In genomic region chr14:23644919-23645336, GRCh38 we compare ENCODE assay signal across 16 cellular contexts. TPM values are rescaled to one million over a fixed set of nuclear protein-coding genes. Genes with fewer than 3 reads are reported as not detected.
DNase-seq lines count a peak whose midpoint lies in the region; ATAC-seq, FAIRE-seq and TF ChIP-seq lines count a peak whose summit lies in the region.
"Had no signal": no experiment of that assay in that cellular context is flagged by ENCODE, and none has a peak within 500 bp of the region (broad histone marks: within the 10 kb centered on the region; RNA-seq: fewer than 3 reads in every experiment).

No MANE protein-coding gene starts in this region.

- TF ChIP-seq CTCF in Caco-2 (IDR thresholded peaks at IDR 0.05; ENCODE audit: insufficient read depth in 1 of 2, low read depth in 1 of 2, low read length in 1 of 2, severe bottlenecking in 1 of 2, unreplicated experiment in 1 of 2) (no peak), H1 (IDR thresholded peaks at IDR 0.05; ENCODE audit: control extremely low read depth in 1 of 3, insufficient read depth in 1 of 3, low read depth in 1 of 3, low read length in 3 of 3) (no peak), transverse colon (IDR thresholded peaks at IDR 0.05) (no peak)

- TF ChIP-seq EP300 in H1 (IDR thresholded peaks at IDR 0.05; ENCODE audit: borderline replicate concordance in 1 of 2, low read depth in 2 of 2, low read length in 2 of 2) = no peak
- TF ChIP-seq EP300 in transverse colon (IDR thresholded peaks at IDR 0.05; ENCODE audit: low read depth) = no peak

- TF ChIP-seq POLR2A in H1 (IDR thresholded peaks at IDR 0.05; ENCODE audit: control extremely low read depth in 1 of 2, low read depth in 2 of 2, low read length in 2 of 2) (no peak), transverse colon (IDR thresholded peaks at IDR 0.05) (no peak)

- BruUV-seq in Caco-2 (replicated peaks; lab: Mats Ljungman, UMichigan) = TSS peak; percentile 61

- no peaks in the 10 kb centered on the region for H3K4me1 Mint-ChIP-seq in Caco-2 (ENCODE audit: low read depth, unreplicated experiment)
- H3K4me1 Mint-ChIP-seq in natural killer cell treated with Interleukin-12 subunit alpha and Interleukin-12 subunit beta and Interleukin-15 and Interleukin-18, amount 100 ng/mL, for 72 hours (ENCODE audit: low read depth in 2 of 2) = peaks cover 11 to 13% of the 10 kb centered on the region in 2 donors
- H3K4me1 Mint-ChIP-seq: CD4-positive, alpha-beta memory T cell had no signal

- H3K9me3 Mint-ChIP-seq in Caco-2 (ENCODE audit: unreplicated experiment) = no peaks in the 10 kb centered on the region
- H3K9me3 Mint-ChIP-seq in natural killer cell treated with Interleukin-12 subunit alpha and Interleukin-12 subunit beta and Interleukin-15 and Interleukin-18, amount 100 ng/mL, for 72 hours = no peaks in the 10 kb centered on the region
- H3K9me3 Mint-ChIP-seq: CD4-positive, alpha-beta memory T cell had no signal

- H3K4me2 ChIP-seq in H1 (ENCODE audit: insufficient read depth in 1 of 2, low read depth in 2 of 2, low read length in 2 of 2) = no peak overlapping the region

- H3K23me2 ChIP-seq in H1 (ENCODE audit: low read depth, low read length) = peaks cover 1% of the 10 kb centered on the region; the same call in 1 of the 2 replicates

- H3K4me3 Mint-ChIP-seq in Caco-2 (ENCODE audit: unreplicated experiment) = no peak overlapping the region
- H3K4me3 Mint-ChIP-seq in natural killer cell treated with Interleukin-12 subunit alpha and Interleukin-12 subunit beta and Interleukin-15 and Interleukin-18, amount 100 ng/mL, for 72 hours = no peak overlapping the region
- H3K4me3 Mint-ChIP-seq: CD4-positive, alpha-beta memory T cell had no signal

- no peaks in the 10 kb centered on the region; the same call in 1 of the 2 replicates for H3K27me3 ChIP-seq in Caco-2 (replicated peaks; ENCODE audit: control insufficient read depth, insufficient read depth, low read length)
- peaks cover 0 to 3% (median 0%) of the 10 kb centered on the region in 4 experiments; a peak in 2 of 7 replicates for H3K27me3 ChIP-seq in H1 (replicated peaks in 1 of 4; ENCODE audit: control insufficient read depth in 3 of 4, extremely low read depth in 1 of 4, insufficient read depth in 3 of 4, low read length in 3 of 4)
- H3K27me3 ChIP-seq in transverse colon = no peaks in the 10 kb centered on the region

- no peak for ATAC-seq in natural killer cell treated with Interleukin-12 subunit alpha and Interleukin-12 subunit beta and Interleukin-15 and Interleukin-18, amount 100 ng/mL, for 72 hours

- H2BK12ac ChIP-seq in H1 (ENCODE audit: low read depth, low read length) = peak overlapping the region; percentile 41; the same call in 1 of the 2 replicates

- H3K4me1 ChIP-seq in Caco-2 = no peaks in the 10 kb centered on the region
- H3K4me1 ChIP-seq in H1 (replicated peaks in 1 of 4; ENCODE audit: control insufficient read depth in 3 of 4, insufficient read depth in 4 of 4, low read length in 3 of 4) = peaks cover 2 to 6% (median 2%) of the 10 kb centered on the region in 4 experiments; a peak in 5 of 7 replicates
- peaks cover 0 to 15% (median 10%) of the 10 kb centered on the region in 4 donors for H3K4me1 ChIP-seq in transverse colon

- DNase-seq in Caco-2 (no peak), HT1080 (ENCODE audit: low read depth) (peak; percentile 52), H1 (ENCODE audit: low read depth in 1 of 2, low spot score in 2 of 2) (no peak), transverse colon (no peak), SHP77 (lab: John Stamatoyannopoulos, UW) (no peak)
- DNase-seq in natural killer cell treated with Interleukin-12 subunit alpha and Interleukin-12 subunit beta and Interleukin-15 and Interleukin-18, amount 100 ng/mL, for 72 hours (ENCODE audit: low spot score) = no peak
- DNase-seq: C1 segment of cervical spinal cord; CD4-positive, alpha-beta memory T cell; COR-L47; DMS153; DND-41; GOT3; H7; HCEC 1CT had no signal

- no peak overlapping the region for H3K18ac ChIP-seq in H1 (ENCODE audit: extremely low read depth, low read length)

- no peak overlapping the region for H2BK15ac ChIP-seq in H1 (ENCODE audit: low read length)

- H4K91ac ChIP-seq in H1 (replicated peaks; ENCODE audit: insufficient read length, low read length) = no peak overlapping the region

- peaks cover 3% of the 10 kb centered on the region for H3K27me3 Mint-ChIP-seq in Caco-2 (ENCODE audit: insufficient read depth, unreplicated experiment)
- H3K27me3 Mint-ChIP-seq in natural killer cell treated with Interleukin-12 subunit alpha and Interleukin-12 subunit beta and Interleukin-15 and Interleukin-18, amount 100 ng/mL, for 72 hours = no peaks in the 10 kb centered on the region

- no peaks in the 10 kb centered on the region for H3K79me1 ChIP-seq in H1 (ENCODE audit: low read depth, low read length)

- no peak for FAIRE-seq in H1 (lab: Jason Lieb, UNC)
- FAIRE-seq: G401.6, GM12892 had no signal

- H3K4me3 ChIP-seq in Caco-2 (ENCODE audit: low read depth, low read length) (no peak overlapping the region), H1 (ENCODE audit: extremely low read depth in 1 of 4, insufficient read depth in 2 of 4, low read depth in 3 of 4, low read length in 4 of 4) (no peak overlapping the region), transverse colon (no peak overlapping the region)

- no peak overlapping the region for H3K56ac ChIP-seq in H1 (replicated peaks; ENCODE audit: insufficient read length, low read depth, low read length)

- in situ Hi-C loops in transverse colon (cut with MboI; ENCODE audit: low pct_ligation_motif_present in 1 of 4, low pct_unique_long_range_greater_than_20kb in 1 of 4, low sequenced_read_pairs in 3 of 4) = loop anchor here in 3 of 4 donors (25.0 kb wide), 2 partner anchors 267 to 292 kb away; no protein-coding TSS in a partner anchor

- no peak overlapping the region for H3K23ac ChIP-seq in H1 (ENCODE audit: insufficient read length)

- H3K4ac ChIP-seq in H1 (replicated peaks; ENCODE audit: insufficient read length, low read depth, low read length) = no peak overlapping the region

- no peaks in the 10 kb centered on the region for H3K79me2 ChIP-seq in H1 (ENCODE audit: control insufficient read depth in 1 of 2, insufficient read depth in 2 of 2, low read length in 2 of 2)

- H2AK5ac ChIP-seq in H1 (ENCODE audit: low read depth, low read length) = no peak overlapping the region

- H4K20me1 ChIP-seq in H1 (replicated peaks in 1 of 2; ENCODE audit: control insufficient read depth in 1 of 2, insufficient read depth in 2 of 2, low read length in 2 of 2) = no peaks in the 10 kb centered on the region

- no peak overlapping the region for H2BK120ac ChIP-seq in H1 (replicated peaks; ENCODE audit: low read depth, low read length)

- intact Hi-C loops in Caco-2 (cut with micrococcal nuclease; ENCODE audit: unreplicated experiment) (no loop called here), transverse colon (cut with DNase I; ENCODE audit: low total_unique reads) (no loop called here)

- H4K8ac ChIP-seq in H1 (ENCODE audit: extremely low read depth, insufficient read depth, low read length) = no peak overlapping the region

- POLR2A ChIA-PET in Caco-2 (lab: Charles Lee) = no interaction called here
- POLR2A ChIA-PET in H1 (lab: Charles Lee; ENCODE audit: partially characterized antibody) = interaction anchor here (0.7 kb wide), 1 partner anchor 62 kb away, joined by 4 read pairs; no protein-coding TSS in a partner anchor

- no peak overlapping the region for H2BK5ac ChIP-seq in H1 (ENCODE audit: low read depth, low read length)

- no peak overlapping the region for H4K5ac ChIP-seq in H1 (ENCODE audit: insufficient read length, low read depth, low read length)

- no peak overlapping the region for H3K27ac ChIP-seq in H1 (ENCODE audit: low read depth, low read length)
- no peak overlapping the region for H3K27ac ChIP-seq in transverse colon

- H3K9me3 ChIP-seq in Caco-2 (no peaks in the 10 kb centered on the region), H1 (ENCODE audit: insufficient read depth in 2 of 2, low read depth in 1 of 2, low read length in 1 of 2) (peaks cover 4 to 5% of the 10 kb centered on the region in 2 experiments; a peak in 1 of 4 replicates), transverse colon (no peaks in the 10 kb centered on the region)

- H2BK20ac ChIP-seq in H1 (ENCODE audit: low read length) = no peak overlapping the region

- no peak overlapping the region for H3K27ac Mint-ChIP-seq in Caco-2 (ENCODE audit: unreplicated experiment)
- no peak overlapping the region for H3K27ac Mint-ChIP-seq in natural killer cell treated with Interleukin-12 subunit alpha and Interleukin-12 subunit beta and Interleukin-15 and Interleukin-18, amount 100 ng/mL, for 72 hours
- H3K27ac Mint-ChIP-seq: CD4-positive, alpha-beta memory T cell had no signal

- no peak overlapping the region for H2AFZ ChIP-seq in H1 (ENCODE audit: low read length)

- H3K36me3 Mint-ChIP-seq in Caco-2 (ENCODE audit: insufficient read depth, unreplicated experiment) = no peaks in the 10 kb centered on the region
- no peaks in the 10 kb centered on the region for H3K36me3 Mint-ChIP-seq in natural killer cell treated with Interleukin-12 subunit alpha and Interleukin-12 subunit beta and Interleukin-15 and Interleukin-18, amount 100 ng/mL, for 72 hours
- H3K36me3 Mint-ChIP-seq: CD4-positive, alpha-beta memory T cell had no signal

- CTCF ChIA-PET in Caco-2 (lab: Charles Lee) (no interaction called here), H1 (lab: Charles Lee; ENCODE audit: partially characterized antibody) (interaction anchor here (0.8 to 3.4 kb wide), 6 partner anchors 10 to 621 kb away, joined by 3 to 43 read pairs (median 6); no protein-coding TSS in a partner anchor)

- no peak overlapping the region for H3K14ac ChIP-seq in H1 (ENCODE audit: insufficient read length)

- 82% methylated on average over 8 of the region's 8 CpGs; no CpG with 5 or more reads in 1 of the 2 experiments for WGBS in H1 (ENCODE audit: extremely low coverage in 1 of 2, insufficient coverage in 1 of 2, insufficient read length in 1 of 2, insufficient replicate concordance in 2 of 2, low coverage in 1 of 2, low lambda C conversion rate in 2 of 2, missing lambda C conversion rate in 1 of 2), 2 experiments
- WGBS in transverse colon (ENCODE audit: low coverage in 1 of 2), 2 donors = 86% methylated on average over 8 of the region's 8 CpGs; no CpG with 5 or more reads in 1 of the 2 donors

- H3K36me3 ChIP-seq in Caco-2 (ENCODE audit: control insufficient read depth, insufficient read depth, low read length) (no peaks in the 10 kb centered on the region), H1 (ENCODE audit: control insufficient read depth in 2 of 4, insufficient read depth in 4 of 4, low read length in 3 of 4) (no peaks in the 10 kb centered on the region), transverse colon (no peaks in the 10 kb centered on the region)

- H3K9ac ChIP-seq in H1 (replicated peaks in 1 of 4; ENCODE audit: extremely low read depth in 1 of 4, low read depth in 3 of 4, low read length in 3 of 4) = no peak overlapping the region

- TF ChIP-seq RAD21 in H1 (IDR thresholded peaks at IDR 0.05 in 1 of 2, conservative IDR thresholded peaks at IDR 0.05 in 1 of 2; ENCODE audit: low read depth in 2 of 2, low read length in 2 of 2) = no peak

RNA-seq across cellular contexts. Expression of gene DHRS2, which starts 8.8 kb away (rescaled TPM):
- total RNA-seq in Caco-2 (2022) (12.8 and 21.3 TPM in 2 replicates), transverse colon (not detected)
- 5,417 and 5,493 TPM in 2 replicates for total RNA-seq in HT1080 (2014; rRNA removed; shearing (Covaris generic))
- polyA plus RNA-seq in HT1080 (2015; cell fraction: cytosol; rRNA removed) = 2,744 and 2,821 TPM in 2 replicates
- 4,377 and 4,573 TPM in 2 replicates for polyA plus RNA-seq in HT1080 (2015; cell fraction: nucleus; rRNA removed)
- total RNA-seq in H1 (2021; fragmentation: NEBNext Ultra II Directional; extraction: Animal tissue kit (Norgen Biotek cat#: 25700)) = 0.44 and 1.1 TPM in 2 replicates
- 3.5 and 4.4 TPM in 2 replicates for polyA plus RNA-seq in H1 (2011; rRNA removed)
- polyA plus RNA-seq in H1 (2011; cell fraction: cytosol; rRNA removed) = 6.2 TPM
- 5.7 TPM for polyA plus RNA-seq in H1 (2011; cell fraction: nucleus; rRNA removed)
- 0.91 to 2.7 TPM (median 1.8 TPM) in 4 replicates for polyA plus RNA-seq in H1 (2012, experiment 1 of 2)
- 0.72 TPM for polyA plus RNA-seq in H1 (2012, experiment 2 of 2)
- polyA plus RNA-seq in H1 (2013, experiment 1 of 2) = 1.5 TPM
- 1.2 TPM for polyA plus RNA-seq in H1 (2013, experiment 2 of 2)
- 4.0 and 4.9 TPM in 2 replicates for polyA minus RNA-seq in H1 (2011; rRNA and poly(A)+ RNA removed)
- 0.81 TPM for polyA minus RNA-seq in H1 (2011; cell fraction: cytosol; rRNA and poly(A)+ RNA removed)
- polyA minus RNA-seq in H1 (2011; cell fraction: nucleus; rRNA and poly(A)+ RNA removed) = 7.5 TPM
- 1 to 10 TPM in 1 of 2 donors, under 1 TPM in 1; 0.57 to 1.5 TPM for total RNA-seq in natural killer cell treated with Interleukin-12 subunit alpha and Interleukin-12 subunit beta and Interleukin-15 and Interleukin-18, amount 100 ng/mL, for 72 hours
- total RNA-seq: CD4-positive, alpha-beta memory T cell had no signal
- polyA plus RNA-seq: CD4-positive, alpha-beta memory T cell had no signal

Comparison
In these comparisons a context has a peak if more than half of its experiments do, and no peak if none do; other contexts are left out.
1. RNA of gene DHRS2, which starts 8.8 kb away (total RNA-seq): 5,417 to 5,493 TPM in HT1080; 12.8 to 21.3 TPM in Caco-2, 0.57 to 1.5 TPM in natural killer cell treated with Interleukin-12 subunit alpha and Interleukin-12 subunit beta and Interleukin-15 and Interleukin-18, amount 100 ng/mL, for 72 hours, 0.44 to 1.1 TPM in H1 and not detected in transverse colon; every median in the first group is over 100 times any median in the second.